In genomic region chr16:31108794-31109558, GRCh38 we compare ENCODE assay signal across 1 cellular context.
TF ChIP-seq lines count a peak whose summit lies in the region.

No MANE protein-coding gene starts in this region.

TF ChIP-seq in HCT116, 20 proteins besides CTCF, POLR2A, EP300 and RAD21:
- TF ChIP-seq JUND (IDR thresholded peaks at IDR 0.05) (no peak), EZH2phosphoT487 (IDR thresholded peaks at IDR 0.05; ENCODE audit: borderline replicate concordance) (no peak), YY1 (IDR thresholded peaks at IDR 0.05; ENCODE audit: extremely low read depth, insufficient replicate concordance, low read depth, low read length) (no peak), TCF7L2 (IDR thresholded peaks at IDR 0.05; ENCODE audit: borderline replicate concordance, extremely low read depth, insufficient read depth, insufficient read length) (no peak), POLR2AphosphoS5 (IDR thresholded peaks at IDR 0.05; ENCODE audit: low read depth, low read length) (no peak), SIN3A (IDR thresholded peaks at IDR 0.05; ENCODE audit: low read depth) (no peak), MAX (IDR thresholded peaks at IDR 0.05) (no peak)
